21 cellular contexts compared by ENCODE assay signal in the genomic region with DNA sequence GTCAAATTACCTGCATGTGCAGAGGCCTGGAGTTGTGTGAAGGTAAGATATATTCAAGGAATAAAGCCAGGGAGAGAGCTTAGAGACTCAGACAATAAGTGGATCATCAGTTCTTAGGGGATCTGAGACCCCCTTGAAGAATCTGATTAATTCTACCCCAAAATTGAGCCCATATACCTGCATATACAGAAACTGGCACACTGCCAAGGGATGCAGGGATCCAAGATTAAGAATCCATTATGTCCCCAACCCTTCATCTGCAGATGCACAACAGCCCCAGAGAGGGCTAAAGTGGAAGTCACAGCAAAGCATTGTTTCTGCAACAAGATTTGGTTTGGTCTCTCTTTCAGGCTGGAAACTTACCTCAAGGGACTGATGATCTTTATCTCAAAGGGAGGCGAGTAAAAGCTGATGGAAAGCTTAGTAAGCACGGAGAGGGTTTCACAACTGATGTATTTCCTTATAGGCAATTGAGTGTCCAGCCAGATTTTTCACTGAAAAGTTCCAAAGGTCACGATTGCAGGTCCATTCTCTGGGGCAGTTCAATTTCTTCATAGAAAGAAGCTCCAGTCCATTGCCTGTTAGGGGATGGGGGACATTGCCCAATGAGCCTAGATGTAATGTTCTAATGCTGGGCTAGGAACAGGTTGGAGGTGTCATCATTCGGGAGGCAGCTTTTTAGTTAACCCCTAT.
"Had no signal": no experiment of that assay in that cellular context is flagged by ENCODE, and none has a peak within 500 bp of the region (broad histone marks: within the 10 kb centered on the region; RNA-seq: fewer than 3 reads in every experiment).

No MANE protein-coding gene starts in this region.

- H3K36me3 ChIP-seq: esophagus muscularis mucosa, heart left ventricle, left ventricle myocardium inferior, spleen, suprapubic skin, tibial artery, upper lobe of right lung had no signal

- DNase-seq: activated B cell treated with CpG ODN at 0.5 μM for 24 hours; activated effector memory CD4-positive, alpha-beta T cell treated with Interleukin-2 at 50 U/mL for 16 hours; activated naive CD4-positive, alpha-beta T cell treated with Interleukin-2 at 50 U/mL for 16 hours; anterior cingulate cortex; dermis blood vessel endothelial cell; effector CD4-positive, alpha-beta T cell; heart left ventricle; kidney glomerular epithelial cell; left ventricle myocardium inferior; mucosa of descending colon; posterior cingulate gyrus; right cardiac atrium; spleen; stimulated activated naive CD4-positive, alpha-beta T cell; T1000; tibial artery; upper lobe of right lung had no signal

- ATAC-seq: foreskin keratinocyte; heart left ventricle; mucosa of descending colon; natural killer cell treated with Interleukin-12 subunit alpha and Interleukin-12 subunit beta and Interleukin-15 and Interleukin-18, amount 100 ng/mL, for 72 hours; right cardiac atrium; upper lobe of right lung had no signal

- H3K9me3 ChIP-seq: esophagus muscularis mucosa, heart left ventricle, left ventricle myocardium inferior, mucosa of descending colon, suprapubic skin, tibial artery, upper lobe of right lung had no signal

- H3K4me1 ChIP-seq: esophagus muscularis mucosa, foreskin keratinocyte, heart left ventricle, left ventricle myocardium inferior, spleen, tibial artery, upper lobe of right lung had no signal

- H3K27ac ChIP-seq: esophagus muscularis mucosa, foreskin keratinocyte, heart left ventricle, left ventricle myocardium inferior, spleen, suprapubic skin, tibial artery, upper lobe of right lung had no signal

- H3K4me3 ChIP-seq: esophagus muscularis mucosa, heart left ventricle, left ventricle myocardium inferior, mucosa of descending colon, spleen, suprapubic skin, tibial artery, upper lobe of right lung had no signal
